8 cellular contexts compared by ENCODE assay signal in the genomic region with DNA sequence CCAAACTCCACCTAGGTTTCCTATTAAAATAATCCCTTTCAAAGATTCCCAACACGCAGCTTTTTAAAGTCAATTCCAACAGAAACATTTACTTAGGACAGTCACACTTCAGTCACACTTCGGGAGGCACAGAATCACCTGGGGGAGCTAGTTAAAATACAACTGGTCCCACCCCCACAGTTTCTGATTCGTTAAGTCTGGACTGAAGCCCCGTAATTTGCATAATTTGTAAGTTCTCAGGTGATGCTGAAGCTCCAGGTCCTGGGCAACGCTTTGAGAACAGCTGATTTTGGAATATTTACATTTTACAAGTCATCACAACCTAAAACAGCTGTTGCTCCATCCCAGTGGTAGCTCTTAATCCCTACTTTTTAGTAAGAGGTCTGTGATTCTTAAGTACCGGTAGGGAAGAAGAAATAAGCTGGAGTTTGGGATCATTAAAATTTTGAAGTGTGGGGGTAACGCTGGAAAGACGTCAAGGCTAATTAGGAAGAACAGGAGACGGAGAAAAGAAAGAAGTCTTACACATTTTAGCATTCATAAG. TPM values are rescaled to one million over a fixed set of nuclear protein-coding genes. Genes with fewer than 3 reads are reported as not detected.
DNase-seq lines count a peak whose midpoint lies in the region; ATAC-seq, FAIRE-seq and TF ChIP-seq lines count a peak whose summit lies in the region.

No MANE protein-coding gene starts in this region.

- CTCF ChIA-PET in HepG2 (lab: Yijun Ruan, JAX; ENCODE audit: low intra/inter-chr PET ratio, low total read pairs) = no interaction called here

- H3K4me1 ChIP-seq in HepG2 (ENCODE audit: insufficient read depth, low read length) (peaks cover 49% of the 10 kb centered on the region), upper lobe of right lung (peaks cover 23% of the 10 kb centered on the region)

- 4% methylated on average over 9 of the region's 9 CpGs for WGBS in HepG2 (ENCODE audit: low lambda C conversion rate)
- 16 to 18% methylated on average over 9 of the region's 9 CpGs for WGBS in lower leg skin, 2 donors

- peaks cover 2% of the 10 kb centered on the region for H3K36me3 Mint-ChIP-seq in activated naive CD8-positive, alpha-beta T cell

- POLR2A ChIA-PET in HepG2 (lab: Yijun Ruan, JAX) = interaction anchor here (1.7 to 2.5 kb wide), 2 partner anchors 61 to 186 kb away, joined by 4 to 15 read pairs; partner anchors contain the start of gene CAPRIN2

- TF ChIP-seq POLR2A in HepG2 (IDR thresholded peaks at IDR 0.05; ENCODE audit: insufficient read depth in 1 of 2, low read depth in 2 of 2, low read length in 2 of 2) (no peak), lower leg skin (IDR thresholded peaks at IDR 0.05) (no peak)

- peak overlapping the region; percentile 91 for H3K9ac ChIP-seq in HepG2 (ENCODE audit: insufficient read depth, low read depth, low read length)

- DNase-seq in HT-29 (ENCODE audit: low spot score) = peak; percentile 43
- DNase-seq in HepG2 (ENCODE audit: low spot score) = no peak
- DNase-seq in upper lobe of right lung = no peak
- DNase-seq in lower leg skin (ENCODE audit: low spot score in 2 of 2) = no peak
- no peak for DNase-seq in T1000 (lab: John Stamatoyannopoulos, UW)

- intact Hi-C loops in HepG2 (cut with micrococcal nuclease; ENCODE audit: unreplicated experiment) (loop anchor here (10.0 kb wide), 2 partner anchors 100 to 180 kb away; no protein-coding TSS in a partner anchor), upper lobe of right lung (cut with DNase I) (no loop called here), lower leg skin (cut with DNase I; ENCODE audit: low total_unique reads) (loop anchor here (10.0 kb wide), 1 partner anchor 60 kb away; the partner anchor contains the start of gene CAPRIN2)

- ATAC-seq in HepG2 = no peak
- no peak for ATAC-seq in upper lobe of right lung
- ATAC-seq in HG02852 (IDR thresholded peaks at IDR 0.05; ENCODE audit: unreplicated experiment) = no peak

- H3K9me3 ChIP-seq in HepG2 (ENCODE audit: low read length) (no peaks in the 10 kb centered on the region), upper lobe of right lung (no peaks in the 10 kb centered on the region)

- in situ Hi-C loops in HepG2 (cut with HindIII; ENCODE audit: extremely low pct_ligation_motif_present, low pct_unique_long_range_greater_than_20kb) = no loop called here

- H3K4me1 Mint-ChIP-seq in activated naive CD8-positive, alpha-beta T cell (ENCODE audit: low read depth) = peaks cover 47% of the 10 kb centered on the region

- H3K36me3 ChIP-seq in HepG2 (replicated peaks in 1 of 2; ENCODE audit: control insufficient read depth in 1 of 2, insufficient read depth in 2 of 2, low read length in 2 of 2) (no peaks in the 10 kb centered on the region), upper lobe of right lung (no peaks in the 10 kb centered on the region)

- H2AFZ ChIP-seq in HepG2 (ENCODE audit: low read length) = no peak overlapping the region

- H3K27me3 ChIP-seq in HepG2 (ENCODE audit: control insufficient read depth in 1 of 2, insufficient read depth in 2 of 2, low read length in 2 of 2) = no peaks in the 10 kb centered on the region; a peak in 1 of 5 replicates
- no peaks in the 10 kb centered on the region for H3K27me3 ChIP-seq in upper lobe of right lung

- no peaks in the 10 kb centered on the region for H3K9me3 Mint-ChIP-seq in activated naive CD8-positive, alpha-beta T cell (ENCODE audit: low read depth)

- H3K4me2 ChIP-seq in HepG2 (ENCODE audit: low read depth, low read length) = peak overlapping the region; percentile 91

- H3K4me3 Mint-ChIP-seq in activated naive CD8-positive, alpha-beta T cell = peak overlapping the region; percentile 96

- no TSS peak for BruUV-seq in HepG2 (replicated peaks; lab: Mats Ljungman, UMichigan)

- TF ChIP-seq CTCF in HepG2 (CRISPR knock-in tag; IDR thresholded peaks at IDR 0.05) (no peak), upper lobe of right lung (IDR thresholded peaks at IDR 0.05) (no peak), lower leg skin (IDR thresholded peaks at IDR 0.05) (no peak)

- peak; percentile 57 for FAIRE-seq in HepG2 (lab: Jason Lieb, UNC)

- no peaks in the 10 kb centered on the region; the same call in 1 of the 2 replicates for H4K20me1 ChIP-seq in HepG2 (ENCODE audit: insufficient read depth, low read length)

- H3K27ac Mint-ChIP-seq in activated naive CD8-positive, alpha-beta T cell = peak overlapping the region; percentile 83

- H3K4me3 ChIP-seq in GM08714 (ENCODE audit: low read length) = peak overlapping the region; percentile 93
- H3K4me3 ChIP-seq in HepG2 (replicated peaks in 1 of 3; ENCODE audit: insufficient read depth in 1 of 3, low read depth in 2 of 3, low read length in 3 of 3) = peak overlapping the region; percentile 93 to 99 (median 96)
- peak overlapping the region; percentile 86 for H3K4me3 ChIP-seq in upper lobe of right lung
- no peak overlapping the region for H3K4me3 ChIP-seq in lower leg skin (ENCODE audit: low read depth, poor library complexity, severe bottlenecking)

- peaks cover 3% of the 10 kb centered on the region for H3K27me3 Mint-ChIP-seq in activated naive CD8-positive, alpha-beta T cell

- no peak for TF ChIP-seq RAD21 in HepG2 (CRISPR knock-in tag; IDR thresholded peaks at IDR 0.05)

- H3K79me2 ChIP-seq in HepG2 (ENCODE audit: insufficient read depth, low read length) = peaks cover 48% of the 10 kb centered on the region

- no peak for TF ChIP-seq EP300 in HepG2 (IDR thresholded peaks at IDR 0.05; ENCODE audit: low read depth in 2 of 2, low read length in 2 of 2)
- no peak for TF ChIP-seq EP300 in HepG2 (CRISPR knock-in tag; IDR thresholded peaks at IDR 0.05; ENCODE audit: borderline replicate concordance)

- H3K27ac ChIP-seq in HepG2 (ENCODE audit: extremely low read length, insufficient read depth, low read length) (no peak overlapping the region), upper lobe of right lung (peak overlapping the region; percentile 83)

TF ChIP-seq in HepG2, 621 proteins besides CTCF, POLR2A, EP300 and RAD21:
- TF ChIP-seq ZNF496 (CRISPR knock-in tag; IDR thresholded peaks at IDR 0.05; ENCODE audit: insufficient replicate concordance) = no peak
- no peak for TF ChIP-seq ZNF263 (CRISPR knock-in tag; IDR thresholded peaks at IDR 0.05)
- 0 out of 2 replicates have a peak, but pooled peaks have one; percentile 21 for TF ChIP-seq PATZ1 (CRISPR knock-in tag; IDR thresholded peaks at IDR 0.05)
- peak; percentile 29 for TF ChIP-seq ZEB1 (IDR thresholded peaks at IDR 0.05; ENCODE audit: insufficient replicate concordance, low read depth)
- 0 out of 2 replicates have a peak, but pooled peaks have one; percentile 12 for TF ChIP-seq ZNF879 (CRISPR knock-in tag; IDR thresholded peaks at IDR 0.05)
- TF ChIP-seq, protein P1, sequence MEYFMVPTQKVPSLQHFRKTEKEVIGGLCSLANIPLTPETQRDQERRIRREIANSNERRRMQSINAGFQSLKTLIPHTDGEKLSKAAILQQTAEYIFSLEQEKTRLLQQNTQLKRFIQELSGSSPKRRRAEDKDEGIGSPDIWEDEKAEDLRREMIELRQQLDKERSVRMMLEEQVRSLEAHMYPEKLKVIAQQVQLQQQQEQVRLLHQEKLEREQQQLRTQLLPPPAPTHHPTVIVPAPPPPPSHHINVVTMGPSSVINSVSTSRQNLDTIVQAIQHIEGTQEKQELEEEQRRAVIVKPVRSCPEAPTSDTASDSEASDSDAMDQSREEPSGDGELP (IDR thresholded peaks at IDR 0.05; ENCODE audit: borderline replicate concordance, low read depth) = peak; percentile 47; the same call in 1 of the 2 replicates

RNA-seq across cellular contexts. Expression of gene IPO8, which starts 1.2 kb away (rescaled TPM):
- total RNA-seq in HT-29 (2014; rRNA removed; shearing (Covaris generic)) = 14.9 and 21.1 TPM in 2 replicates
- total RNA-seq in HepG2 (2016; rRNA removed; fragmentation: Illumina TruSeq; extraction: Trizol) = 21.8 and 40.0 TPM in 2 replicates
- total RNA-seq in HepG2 (2016; cell fraction: cytosol; rRNA removed; fragmentation: Illumina TruSeq; extraction: Trizol; ENCODE audit: low read depth) = 4.7 and 7.4 TPM in 2 replicates
- 20.2 and 39.7 TPM in 2 replicates for total RNA-seq in HepG2 (2016; cell fraction: insoluble cytoplasmic fraction; rRNA removed; fragmentation: Illumina TruSeq; extraction: Trizol)
- total RNA-seq in HepG2 (2016; cell fraction: membrane; rRNA removed; fragmentation: Illumina TruSeq; extraction: Trizol) = 10.2 and 11.3 TPM in 2 replicates
- total RNA-seq in HepG2 (2016; cell fraction: nucleus; rRNA removed; fragmentation: Illumina TruSeq; extraction: Trizol) = 30.0 and 34.6 TPM in 2 replicates
- polyA plus RNA-seq in HepG2 (2011; rRNA removed) = 6.3 and 8.7 TPM in 2 replicates
- 3.4 and 4.5 TPM in 2 replicates for polyA plus RNA-seq in HepG2 (2011; cell fraction: cytosol; rRNA removed)
- polyA plus RNA-seq in HepG2 (2011; cell fraction: nucleus; rRNA removed) = 9.9 and 11.7 TPM in 2 replicates
- 14.6 and 19.0 TPM in 2 replicates for polyA plus RNA-seq in HepG2 (2012)
- polyA plus RNA-seq in HepG2 (2016; cell fraction: cytosol; fragmentation: Illumina TruSeq; extraction: Trizol; ENCODE audit: low read depth) = 0.99 and 1.0 TPM in 2 replicates
- 31.0 and 32.7 TPM in 2 replicates for polyA plus RNA-seq in HepG2 (2016; cell fraction: insoluble cytoplasmic fraction; fragmentation: Illumina TruSeq; extraction: Trizol; ENCODE audit: low read depth)
- polyA plus RNA-seq in HepG2 (2016; cell fraction: membrane; fragmentation: Illumina TruSeq; extraction: Trizol; ENCODE audit: low read depth) = 3.6 and 4.3 TPM in 2 replicates
- polyA plus RNA-seq in HepG2 (2016; cell fraction: nucleus; fragmentation: Illumina TruSeq; extraction: Trizol; ENCODE audit: insufficient read depth, low read depth) = 27.7 and 32.1 TPM in 2 replicates
- polyA minus RNA-seq in HepG2 (2011; rRNA and poly(A)+ RNA removed; ENCODE audit: low replicate concordance) = 10.1 and 36.3 TPM in 2 replicates
- polyA minus RNA-seq in HepG2 (2011; cell fraction: cytosol; rRNA and poly(A)+ RNA removed) = 10.8 and 16.3 TPM in 2 replicates
- polyA minus RNA-seq in HepG2 (2011; cell fraction: nucleus; rRNA and poly(A)+ RNA removed) = 37.1 and 48.5 TPM in 2 replicates
- 48.3 TPM for total RNA-seq in upper lobe of right lung
- total RNA-seq in lower leg skin = 10 to 100 TPM; 17.0 to 29.2 (median 21.3) TPM
